Comparison of ENCODE assay signal across 8 cellular contexts in genomic region chr1:50333595-50333974, GRCh38.
DNase-seq lines count a peak whose midpoint lies in the region; ATAC-seq and TF ChIP-seq lines count a peak whose summit lies in the region.

No MANE protein-coding gene starts in this region.

- H3K4me1 Mint-ChIP-seq in CD4-positive, CD25-positive, alpha-beta regulatory T cell: peaks cover 0 to 7% (median 6%) of the 10 kb centered on the region in 4 donors

- DNase-seq in CD4-positive, CD25-positive, alpha-beta regulatory T cell: peak in 1 of 3 donors; percentile 58
- DNase-seq in T-helper 1 cell: peak in 4 of 5 donors; percentile 11 to 54 (median 20)
- no peak for DNase-seq in breast epithelium (ENCODE audit: low spot score in 2 of 2)
- DNase-seq in kidney glomerular epithelial cell (lab: John Stamatoyannopoulos, UW): peak; percentile 6
- peak in 3 of 4 experiments; percentile 40 to 47 (median 42) for DNase-seq in stimulated activated CD4-positive, alpha-beta T cell treated with anti-CD3 and anti-CD28 coated beads, Interleukin-1b, Interleukin-23, amount 100 ng/mL, for 24 hours (ENCODE audit: low read depth in 4 of 4, low spot score in 1 of 4)
- DNase-seq in occipital lobe (lab: John Stamatoyannopoulos, UW): no peak

- peak in 1 of 3 donors; percentile 8 for TF ChIP-seq CTCF in breast epithelium (IDR thresholded peaks at IDR 0.05)

- peak; percentile 38 to 49 for ATAC-seq in CD4-positive, CD25-positive, alpha-beta regulatory T cell (ENCODE audit: low read depth in 2 of 2)
- ATAC-seq in GM19372 (IDR thresholded peaks at IDR 0.05; ENCODE audit: low read depth, unreplicated experiment): peak; percentile 83
- peak; percentile 78 for ATAC-seq in HG03442 (IDR thresholded peaks at IDR 0.05; ENCODE audit: unreplicated experiment)

- H3K9me3 Mint-ChIP-seq in CD4-positive, CD25-positive, alpha-beta regulatory T cell: peaks cover 0 to 3% (median 0%) of the 10 kb centered on the region in 7 donors

- H3K36me3 ChIP-seq in CD4-positive, CD25-positive, alpha-beta regulatory T cell (ENCODE audit: control insufficient read depth, insufficient read depth, low read length): no peaks in the 10 kb centered on the region
- H3K36me3 ChIP-seq in breast epithelium: no peaks in the 10 kb centered on the region

- H3K27me3 ChIP-seq in CD4-positive, CD25-positive, alpha-beta regulatory T cell (ENCODE audit: control insufficient read depth, insufficient read depth, low read length): peaks cover 13% of the 10 kb centered on the region
- H3K27me3 ChIP-seq in breast epithelium: peaks cover 0 to 29% of the 10 kb centered on the region in 2 donors

- no peaks in the 10 kb centered on the region for H3K36me3 Mint-ChIP-seq in CD4-positive, CD25-positive, alpha-beta regulatory T cell

- peaks cover 38% of the 10 kb centered on the region for H3K27me3 Mint-ChIP-seq in CD4-positive, CD25-positive, alpha-beta regulatory T cell

- no peak overlapping the region for H3K4me3 ChIP-seq in CD4-positive, CD25-positive, alpha-beta regulatory T cell (ENCODE audit: low read depth, low read length)
- peak overlapping the region; percentile 33 to 55 (median 37) for H3K4me3 ChIP-seq in breast epithelium

- intact Hi-C loops in breast epithelium (cut with DNase I; ENCODE audit: low total_unique reads): no loop called here

- H3K4me1 ChIP-seq in CD4-positive, CD25-positive, alpha-beta regulatory T cell (ENCODE audit: control insufficient read depth, insufficient read depth, low read length, poor library complexity, severe bottlenecking): peaks cover 10% of the 10 kb centered on the region
- no peaks in the 10 kb centered on the region for H3K4me1 ChIP-seq in breast epithelium

- TF ChIP-seq POLR2A in breast epithelium (IDR thresholded peaks at IDR 0.05): no peak

- H3K9me3 ChIP-seq in CD4-positive, CD25-positive, alpha-beta regulatory T cell (ENCODE audit: control insufficient read depth in 2 of 2, low read length in 2 of 2): no peaks in the 10 kb centered on the region
- H3K9me3 ChIP-seq in breast epithelium: no peaks in the 10 kb centered on the region

- peak overlapping the region in 3 of 4 donors; percentile 43 to 60 (median 60) for H3K4me3 Mint-ChIP-seq in CD4-positive, CD25-positive, alpha-beta regulatory T cell

- no peak overlapping the region for H3K27ac ChIP-seq in CD4-positive, CD25-positive, alpha-beta regulatory T cell (ENCODE audit: insufficient read depth, low read length, poor library complexity, severe bottlenecking)
- no peak overlapping the region for H3K27ac ChIP-seq in breast epithelium

- H3K27ac Mint-ChIP-seq in CD4-positive, CD25-positive, alpha-beta regulatory T cell: no peak overlapping the region

Comparison
In these comparisons a context has a peak if more than half of its experiments do, and no peak if none do; other contexts are left out.
1. DNase-seq: peak in T-helper 1 cell (4 of 5), kidney glomerular epithelial cell (single experiment) and stimulated activated CD4-positive, alpha-beta T cell treated with anti-CD3 and anti-CD28 coated beads, Interleukin-1b, Interleukin-23, amount 100 ng/mL, for 24 hours (3 of 4); none in breast epithelium (0 of 2) and occipital lobe (single experiment).
2. Peak in every context shown above with its lines, with median percentiles within 50 percentile points of each other: ATAC-seq.